Comparison of ENCODE assay signal across 9 cellular contexts in the genomic region with DNA sequence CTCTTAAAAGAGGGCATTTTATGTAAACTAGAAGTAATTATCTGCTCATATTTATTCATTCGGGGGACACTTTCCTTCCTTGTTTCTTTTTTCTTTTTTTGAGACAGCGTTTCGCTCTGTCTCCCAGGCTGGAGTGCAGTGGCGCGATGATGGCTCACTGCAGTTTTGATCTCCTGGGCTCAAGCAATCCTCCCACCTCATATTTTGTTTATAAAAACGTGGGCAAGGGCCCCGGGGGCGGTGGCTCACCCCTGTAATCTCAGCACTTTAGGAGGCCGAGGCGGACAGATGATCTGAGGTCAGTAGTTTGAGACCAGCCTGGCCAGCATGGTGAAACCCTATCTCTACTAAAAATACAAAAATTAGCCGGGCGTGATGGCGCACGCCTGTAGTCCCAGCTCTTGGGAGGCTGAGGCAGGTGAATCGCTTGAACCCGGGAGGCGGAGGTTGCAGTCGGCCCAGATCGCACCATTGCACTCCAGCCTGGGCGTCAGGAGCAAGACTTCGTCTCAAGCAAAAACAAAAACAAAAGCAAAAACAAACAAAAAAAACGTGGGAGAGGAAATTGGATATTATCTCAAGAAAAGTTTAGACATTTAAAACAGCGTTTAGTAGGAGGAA. TPM values are rescaled to one million over a fixed set of nuclear protein-coding genes. Genes with fewer than 3 reads are reported as not detected.
DNase-seq lines count a peak whose midpoint lies in the region; ATAC-seq, FAIRE-seq and TF ChIP-seq lines count a peak whose summit lies in the region.
"Had no signal": no experiment of that assay in that cellular context is flagged by ENCODE, and none has a peak within 500 bp of the region (broad histone marks: within the 10 kb centered on the region; RNA-seq: fewer than 3 reads in every experiment).

No MANE protein-coding gene starts in this region.

- H3K9me3 ChIP-seq in SK-N-MC (ENCODE audit: low read depth, low read length) (no peaks in the 10 kb centered on the region), hepatocyte (ENCODE audit: low read depth) (no peaks in the 10 kb centered on the region), spleen (no peaks in the 10 kb centered on the region), small intestine (ENCODE audit: control insufficient read depth, low read depth) (no peaks in the 10 kb centered on the region)
- H3K9me3 ChIP-seq: prostate gland had no signal

- H3K27ac Mint-ChIP-seq in activated CD4-positive, alpha-beta T cell treated with anti-CD3 and anti-CD28 coated beads, Interleukin-2, amount 10 ng/mL, durations not matched to agents 7 days and 5 days: peak overlapping the region; percentile 94

- CTCF ChIA-PET in activated CD4-positive, alpha-beta T cell treated with anti-CD3 and anti-CD28 coated beads, Interleukin-2, amount 10 ng/mL, durations not matched to agents 7 days and 5 days (lab: Charles Lee): interaction anchor here (2.0 kb wide), 1 partner anchor 43 kb away, joined by 4 read pairs; the partner anchor contains the start of gene CENPS

- H3K9me3 Mint-ChIP-seq in activated CD4-positive, alpha-beta T cell treated with anti-CD3 and anti-CD28 coated beads, Interleukin-2, amount 10 ng/mL, durations not matched to agents 7 days and 5 days: no peaks in the 10 kb centered on the region

- no peaks in the 10 kb centered on the region for H3K27me3 Mint-ChIP-seq in activated CD4-positive, alpha-beta T cell treated with anti-CD3 and anti-CD28 coated beads, Interleukin-2, amount 10 ng/mL, durations not matched to agents 7 days and 5 days

- POLR2A ChIA-PET in activated CD4-positive, alpha-beta T cell treated with anti-CD3 and anti-CD28 coated beads, Interleukin-2, amount 10 ng/mL, durations not matched to agents 7 days and 5 days (lab: Charles Lee): no interaction called here

- H2AFZ ChIP-seq in hepatocyte: peak overlapping the region; percentile 75

- DNase-seq in activated CD4-positive, alpha-beta T cell treated with anti-CD3 and anti-CD28 coated beads, Interleukin-2, amount 10 ng/mL, durations not matched to agents 7 days and 5 days: no peak
- no peak for DNase-seq in activated CD4-positive, alpha-beta T cell treated with anti-CD3 and anti-CD28 coated beads, Interleukin-2, amount 50 U/mL, for 48 hours
- no peak for DNase-seq in SK-N-MC (ENCODE audit: low read depth, low spot score)
- no peak for DNase-seq in hepatocyte (ENCODE audit: low spot score)
- DNase-seq in spleen: no peak
- DNase-seq in small intestine: no peak
- DNase-seq in foreskin keratinocyte: no peak

- H3K36me3 Mint-ChIP-seq in activated CD4-positive, alpha-beta T cell treated with anti-CD3 and anti-CD28 coated beads, Interleukin-2, amount 10 ng/mL, durations not matched to agents 7 days and 5 days (ENCODE audit: low read depth): peaks cover 12% of the 10 kb centered on the region

- H3K9ac ChIP-seq in SK-N-MC (ENCODE audit: insufficient read length): peak overlapping the region; percentile 86

- H3K4me1 ChIP-seq in hepatocyte (ENCODE audit: insufficient read depth): peaks cover 15% of the 10 kb centered on the region
- peaks cover 28 to 70% (median 51%) of the 10 kb centered on the region in 6 donors for H3K4me1 ChIP-seq in spleen
- H3K4me1 ChIP-seq in small intestine (ENCODE audit: control insufficient read depth in 2 of 2, insufficient read depth in 1 of 2, low read depth in 1 of 2, low read length in 1 of 2): peaks cover 0 to 2% of the 10 kb centered on the region in 2 donors
- H3K4me1 ChIP-seq in foreskin keratinocyte: peaks cover 8% of the 10 kb centered on the region

- H3K27ac ChIP-seq in SK-N-MC (peak overlapping the region; percentile 94), hepatocyte (no peak overlapping the region), spleen (peak overlapping the region in 7 of 8 donors; percentile 51 to 86 (median 77)), small intestine (ENCODE audit: low read depth in 1 of 2, low read length in 1 of 2) (no peak overlapping the region), foreskin keratinocyte (no peak overlapping the region)

- H3K27me3 ChIP-seq in hepatocyte: no peaks in the 10 kb centered on the region
- H3K27me3 ChIP-seq in spleen (replicated peaks in 1 of 7): no peaks in the 10 kb centered on the region
- H3K27me3 ChIP-seq in small intestine (ENCODE audit: control insufficient read depth in 2 of 2, insufficient read depth in 2 of 2, low read length in 2 of 2): no peaks in the 10 kb centered on the region
- no peaks in the 10 kb centered on the region for H3K27me3 ChIP-seq in foreskin keratinocyte

- ATAC-seq in foreskin keratinocyte (no peak), HG03135 (IDR thresholded peaks at IDR 0.05; ENCODE audit: unreplicated experiment) (no peak)

- H3K4me3 Mint-ChIP-seq in activated CD4-positive, alpha-beta T cell treated with anti-CD3 and anti-CD28 coated beads, Interleukin-2, amount 10 ng/mL, durations not matched to agents 7 days and 5 days: peak overlapping the region; percentile 94

- WGBS in hepatocyte (ENCODE audit: low lambda C conversion rate, missing lambda C conversion rate): 93% methylated on average over 23 of the region's 23 CpGs
- 77 to 89% (median 82%) methylated on average over 23 of the region's 23 CpGs for WGBS in spleen, 5 donors
- WGBS in small intestine, 3 donors: 86 to 92% (median 92%) methylated on average over 23 of the region's 23 CpGs

- no peak for TF ChIP-seq CTCF in hepatocyte (IDR thresholded peaks at IDR 0.05; ENCODE audit: poor library complexity)
- TF ChIP-seq CTCF in spleen (IDR thresholded peaks at IDR 0.05 in 8 of 11, conservative IDR thresholded peaks at IDR 0.05 in 3 of 11): no peak
- TF ChIP-seq CTCF in foreskin keratinocyte (conservative IDR thresholded peaks at IDR 0.05): no peak

- H3K36me3 ChIP-seq in SK-N-MC (ENCODE audit: insufficient read depth, low read length): peaks cover 21% of the 10 kb centered on the region
- no peaks in the 10 kb centered on the region for H3K36me3 ChIP-seq in hepatocyte (replicated peaks; ENCODE audit: insufficient read depth, low read depth)
- peaks cover 0 to 14% (median 11%) of the 10 kb centered on the region in 6 donors for H3K36me3 ChIP-seq in spleen
- no peaks in the 10 kb centered on the region for H3K36me3 ChIP-seq in small intestine (ENCODE audit: control insufficient read depth in 2 of 2, insufficient read depth in 2 of 2, low read length in 2 of 2)
- H3K36me3 ChIP-seq: prostate gland had no signal

- H3K79me2 ChIP-seq in hepatocyte: peaks cover 53% of the 10 kb centered on the region

- TF ChIP-seq POLR2A in spleen (IDR thresholded peaks at IDR 0.05): no peak

- peaks cover 47% of the 10 kb centered on the region for H3K4me1 Mint-ChIP-seq in activated CD4-positive, alpha-beta T cell treated with anti-CD3 and anti-CD28 coated beads, Interleukin-2, amount 10 ng/mL, durations not matched to agents 7 days and 5 days

- FAIRE-seq in small intestine (lab: Jason Lieb, UNC): no peak

- H3K4me3 ChIP-seq in SK-N-MC (peak overlapping the region; percentile 96), hepatocyte (no peak overlapping the region), spleen (peak overlapping the region in 6 of 8 donors; percentile 74 to 94 (median 84)), small intestine (ENCODE audit: low read depth in 1 of 2, low read length in 2 of 2) (no peak overlapping the region)

- no peaks in the 10 kb centered on the region for H4K20me1 ChIP-seq in hepatocyte (ENCODE audit: insufficient read depth, poor library complexity, severe bottlenecking)

- intact Hi-C loops in spleen (cut with DNase I; ENCODE audit: low total_unique reads): no loop called here

- peak overlapping the region; percentile 71 for H3K4me2 ChIP-seq in hepatocyte

- no peaks in the 10 kb centered on the region for H3K9me2 ChIP-seq in hepatocyte (replicated peaks; ENCODE audit: insufficient read depth)

RNA-seq across cellular contexts. Expression of gene DFFA, which starts 0.9 kb away (rescaled TPM):
- 10 to 100 TPM; 28.1 to 28.6 TPM for total RNA-seq in activated CD4-positive, alpha-beta T cell treated with anti-CD3 and anti-CD28 coated beads, Interleukin-2, amount 10 ng/mL, durations not matched to agents 7 days and 5 days
- 22.1 and 24.1 TPM in 2 replicates for total RNA-seq in hepatocyte
- polyA plus RNA-seq in hepatocyte: 30.0 and 33.9 TPM in 2 replicates
- total RNA-seq in spleen: 10 to 100 TPM; 18.4 to 30.1 (median 24.3) TPM
- polyA plus RNA-seq in spleen: 10 to 100 TPM in 2 of 3 donors, 1 to 10 TPM in 1; 7.2 to 14.4 (median 10.3) TPM
- 10 to 100 TPM in 2 of 3 donors, 1 to 10 TPM in 1; 8.9 to 24.0 (median 10.3) TPM for polyA plus RNA-seq in small intestine
- 57.3 and 69.3 TPM in 2 replicates for total RNA-seq in foreskin keratinocyte
- 40.3 and 52.0 TPM in 2 replicates for polyA plus RNA-seq in foreskin keratinocyte

RNA-seq across cellular contexts. Expression of gene PEX14, which starts 1.5 kb away (rescaled TPM):
- 10 to 100 TPM; 23.4 to 24.4 TPM for total RNA-seq in activated CD4-positive, alpha-beta T cell treated with anti-CD3 and anti-CD28 coated beads, Interleukin-2, amount 10 ng/mL, durations not matched to agents 7 days and 5 days
- total RNA-seq in hepatocyte (8.4 and 10.0 TPM in 2 replicates), spleen (10 to 100 TPM in 6 of 7 donors, 1 to 10 TPM in 1; 9.9 to 19.7 (median 13.8) TPM), foreskin keratinocyte (21.3 and 23.7 TPM in 2 replicates)
- polyA plus RNA-seq in hepatocyte (20.9 and 22.9 TPM in 2 replicates), spleen (10 to 100 TPM in 1 of 3 donors, 1 to 10 TPM in 2; 9.3 to 15.1 (median 9.8) TPM), small intestine (10 to 100 TPM; 15.9 to 24.9 (median 24.4) TPM), foreskin keratinocyte (23.3 and 24.7 TPM in 2 replicates)

RNA-seq across cellular contexts. Expression of gene CORT, which starts 23.4 kb away (rescaled TPM):
- under 1 TPM in 1 of 2 experiments, not detected in 1; 0.30 TPM for total RNA-seq in activated CD4-positive, alpha-beta T cell treated with anti-CD3 and anti-CD28 coated beads, Interleukin-2, amount 10 ng/mL, durations not matched to agents 7 days and 5 days
- total RNA-seq in hepatocyte: 0.13 TPM in 1 of 2 replicates, not detected in the other
- polyA plus RNA-seq in hepatocyte: 0.19 and 0.27 TPM in 2 replicates
- under 1 TPM in 1 of 7 donors, not detected in 6; 0.38 TPM for total RNA-seq in spleen
- under 1 TPM; 0.07 to 0.22 (median 0.14) TPM for polyA plus RNA-seq in spleen
- under 1 TPM in 1 of 3 donors, not detected in 2; 0.97 TPM for polyA plus RNA-seq in small intestine
- total RNA-seq in foreskin keratinocyte: 0.21 and 0.24 TPM in 2 replicates
- polyA plus RNA-seq in foreskin keratinocyte: 0.11 and 0.17 TPM in 2 replicates

RNA-seq across cellular contexts. Expression of gene CENPS, which starts 43.0 kb away (rescaled TPM):
- 10 to 100 TPM; 16.1 to 20.7 TPM for total RNA-seq in activated CD4-positive, alpha-beta T cell treated with anti-CD3 and anti-CD28 coated beads, Interleukin-2, amount 10 ng/mL, durations not matched to agents 7 days and 5 days
- total RNA-seq in hepatocyte (8.8 and 11.8 TPM in 2 replicates), spleen (1 to 10 TPM; 2.1 to 9.6 (median 6.2) TPM), foreskin keratinocyte (19.7 and 25.6 TPM in 2 replicates)
- polyA plus RNA-seq in hepatocyte (20.7 and 21.1 TPM in 2 replicates), spleen (10 to 100 TPM in 2 of 3 donors, 1 to 10 TPM in 1; 9.3 to 13.5 (median 13.0) TPM), small intestine (10 to 100 TPM; 11.3 to 28.3 (median 27.3) TPM), foreskin keratinocyte (22.5 and 30.8 TPM in 2 replicates)

Comparison
In these comparisons a context has a peak if more than half of its experiments do, and no peak if none do; other contexts are left out.
1. H3K27ac ChIP-seq: peak in SK-N-MC (single experiment) and spleen (7 of 8); none in hepatocyte (single experiment), small intestine (0 of 2) and foreskin keratinocyte (single experiment).
2. H3K4me3 ChIP-seq: peak in SK-N-MC (single experiment) and spleen (6 of 8); none in hepatocyte (single experiment) and small intestine (0 of 2).